In genomic region chr14:63388766-63389431, GRCh38 we compare ENCODE assay signal across 8 cellular contexts.
A peak's percentile ranks its signal among the peaks of the same experiment; 100 is the strongest.
DNase-seq lines count a peak whose midpoint lies in the region; ATAC-seq, FAIRE-seq and TF ChIP-seq lines count a peak whose summit lies in the region.

No MANE protein-coding gene starts in this region.

- no peaks in the 10 kb centered on the region for H3K27me3 Mint-ChIP-seq in CD4-positive, alpha-beta T cell
- H3K27me3 Mint-ChIP-seq in glutamatergic neuron (ENCODE audit: unreplicated experiment): peaks cover 1% of the 10 kb centered on the region

- no peaks in the 10 kb centered on the region for H3K27me3 ChIP-seq in CD4-positive, alpha-beta T cell (ENCODE audit: control insufficient read depth, insufficient read depth, low read length)
- H3K27me3 ChIP-seq in prostate gland (replicated peaks; ENCODE audit: insufficient read depth): no peaks in the 10 kb centered on the region

- H3K36me3 ChIP-seq in prostate gland: no peaks in the 10 kb centered on the region

- FAIRE-seq in GM19239 (lab: Jason Lieb, UNC): peak; percentile 68

- peak; percentile 60 for ATAC-seq in CD4-positive, alpha-beta T cell (ENCODE audit: poor library complexity)
- ATAC-seq in HG03469 (IDR thresholded peaks at IDR 0.05; ENCODE audit: unreplicated experiment): peak; percentile 64

- no peaks in the 10 kb centered on the region for H3K9me3 Mint-ChIP-seq in CD4-positive, alpha-beta T cell
- peaks cover 2% of the 10 kb centered on the region for H3K9me3 Mint-ChIP-seq in glutamatergic neuron (ENCODE audit: unreplicated experiment)

- no peak overlapping the region for H3K27ac ChIP-seq in CD4-positive, alpha-beta T cell (ENCODE audit: low read depth, low read length)
- H3K27ac ChIP-seq in prostate gland: no peak overlapping the region

- no peaks in the 10 kb centered on the region for H3K9me3 ChIP-seq in CD4-positive, alpha-beta T cell (ENCODE audit: control insufficient read depth, low read length)
- no peaks in the 10 kb centered on the region for H3K9me3 ChIP-seq in prostate gland

- CTCF ChIA-PET in CD4-positive, alpha-beta T cell (lab: Charles Lee): interaction anchor here (0.7 to 1.4 kb wide), 6 partner anchors 9 to 381 kb away, joined by 3 to 10 read pairs (median 4); partner anchors contain the start of gene PPP2R5E

- peak; percentile 11 to 57 (median 26) for DNase-seq in CD4-positive, alpha-beta T cell
- DNase-seq in GM19239 (ENCODE audit: insufficient read length, low spot score): peak; percentile 15
- peak; percentile 51 for DNase-seq in RPMI8226
- peak; percentile 83 for DNase-seq in activated effector memory CD4-positive, alpha-beta T cell treated with anti-CD3 and anti-CD28 coated beads, Interleukin-2, amount 50 U/mL, for 16 hours
- peak; percentile 77 for DNase-seq in glutamatergic neuron
- peak; percentile 30 for DNase-seq in prostate gland (ENCODE audit: low spot score)
- no peak for DNase-seq in amniotic stem cell (lab: John Stamatoyannopoulos, UW)

- H3K27ac Mint-ChIP-seq in CD4-positive, alpha-beta T cell: no peak overlapping the region
- peak overlapping the region; percentile 62 for H3K27ac Mint-ChIP-seq in glutamatergic neuron (ENCODE audit: unreplicated experiment)

- H3K4me3 ChIP-seq in prostate gland: no peak overlapping the region

- H3K4me1 ChIP-seq in prostate gland (replicated peaks): no peaks in the 10 kb centered on the region

- WGBS in prostate gland: 56% methylated on average over 8 of the region's 8 CpGs

- TF ChIP-seq POLR2A in prostate gland (IDR thresholded peaks at IDR 0.05): no peak

- intact Hi-C loops in CD4-positive, alpha-beta T cell (cut with DNase I, micrococcal nuclease): loop anchor here (1.0 to 5.0 kb wide), 3 partner anchors 381 to 913 kb away; no protein-coding TSS in a partner anchor
- intact Hi-C loops in prostate gland (cut with DNase I): loop anchor here (2.0 to 10.0 kb wide), 2 partner anchors 156 to 376 kb away; no protein-coding TSS in a partner anchor

- H3K4me1 Mint-ChIP-seq in CD4-positive, alpha-beta T cell (ENCODE audit: low read depth): peaks cover 3% of the 10 kb centered on the region
- peaks cover 2% of the 10 kb centered on the region for H3K4me1 Mint-ChIP-seq in glutamatergic neuron (ENCODE audit: low read depth, unreplicated experiment)

- POLR2A ChIA-PET in CD4-positive, alpha-beta T cell (lab: Charles Lee): interaction anchor here (0.6 to 0.9 kb wide), 2 partner anchors 154 to 744 kb away, joined by 4 read pairs; partner anchors contain the start of gene PPP2R5E

- TF ChIP-seq CTCF in CD4-positive, alpha-beta T cell (IDR thresholded peaks at IDR 0.05): peak; percentile 54
- TF ChIP-seq CTCF in glutamatergic neuron (IDR thresholded peaks at IDR 0.05; ENCODE audit: partially characterized antibody, unreplicated experiment) (peak; percentile 75), prostate gland (IDR thresholded peaks at IDR 0.05) (peak; percentile 59 to 84 (median 73))

- H3K4me3 Mint-ChIP-seq in CD4-positive, alpha-beta T cell: no peak overlapping the region
- H3K4me3 Mint-ChIP-seq in glutamatergic neuron (ENCODE audit: unreplicated experiment): no peak overlapping the region

- H3K36me3 Mint-ChIP-seq in CD4-positive, alpha-beta T cell (ENCODE audit: low read depth): peaks cover 96% of the 10 kb centered on the region
- H3K36me3 Mint-ChIP-seq in glutamatergic neuron (ENCODE audit: unreplicated experiment): no peaks in the 10 kb centered on the region
